ENCODE assay signal across 14 cellular contexts in genomic region chr2:3348771-3349170, GRCh38. TPM values are rescaled to one million over a fixed set of nuclear protein-coding genes. Genes with fewer than 3 reads are reported as not detected.
DNase-seq lines count a peak whose midpoint lies in the region; ATAC-seq and TF ChIP-seq lines count a peak whose summit lies in the region.
"Had no signal": no experiment of that assay in that cellular context is flagged by ENCODE, and none has a peak within 500 bp of the region (broad histone marks: within the 10 kb centered on the region; RNA-seq: fewer than 3 reads in every experiment).

No MANE protein-coding gene starts in this region.

- DNase-seq in NCI-H187 (lab: John Stamatoyannopoulos, UW) = peak; percentile 42 to 85
- no peak for DNase-seq in NCI-H187 treated with DMSO at 0.1 percent for 48 hours (lab: John Stamatoyannopoulos, UW)
- peak; percentile 88 for DNase-seq in cerebellum (ENCODE audit: low spot score)
- DNase-seq in left lung = no peak
- DNase-seq in upper lobe of right lung = peak; percentile 62
- no peak for DNase-seq in spleen
- no peak for DNase-seq in T-helper 2 cell treated with Interferon-gamma antibody and Interleukin-4, amounts not matched to agents 5 μg/mL and 100 μg/mL, for 36 hours (ENCODE audit: low spot score)
- DNase-seq: 8988T; activated naive CD4-positive, alpha-beta T cell treated with anti-CD3 and anti-CD28 coated beads for 36 hours; HFFc6; SK-N-SH had no signal

- H3K27ac ChIP-seq in left lung = no peak overlapping the region
- H3K27ac ChIP-seq in upper lobe of right lung = no peak overlapping the region
- no peak overlapping the region for H3K27ac ChIP-seq in spleen

- no peaks in the 10 kb centered on the region for H3K9me3 ChIP-seq in left lung
- H3K9me3 ChIP-seq in upper lobe of right lung = no peaks in the 10 kb centered on the region
- peaks cover 0 to 20% (median 7%) of the 10 kb centered on the region in 8 donors for H3K9me3 ChIP-seq in spleen
- H3K9me3 ChIP-seq: SK-N-SH had no signal

- TF ChIP-seq CTCF in left lung (IDR thresholded peaks at IDR 0.05) = no peak
- no peak for TF ChIP-seq CTCF in upper lobe of right lung (IDR thresholded peaks at IDR 0.05)
- TF ChIP-seq CTCF in spleen (IDR thresholded peaks at IDR 0.05 in 8 of 11, conservative IDR thresholded peaks at IDR 0.05 in 3 of 11) = no peak

- 95 to 100% (median 96%) methylated on average over 2 to 13 of the region's 13 CpGs for WGBS in spleen, 5 donors

- H3K27me3 ChIP-seq in left lung = no peaks in the 10 kb centered on the region
- no peaks in the 10 kb centered on the region for H3K27me3 ChIP-seq in upper lobe of right lung
- H3K27me3 ChIP-seq in spleen (replicated peaks in 1 of 7) = no peaks in the 10 kb centered on the region

- no peak overlapping the region for H3K27ac Mint-ChIP-seq in T-helper 2 cell treated with Interferon-gamma antibody and Interleukin-4, amounts not matched to agents 5 μg/mL and 100 μg/mL, for 36 hours
- H3K27ac Mint-ChIP-seq: activated naive CD4-positive, alpha-beta T cell treated with anti-CD3 and anti-CD28 coated beads for 36 hours; HFFc6; stimulated activated naive CD8-positive, alpha-beta T cell treated with anti-CD3 and anti-CD28 coated beads, Interleukin-15, Interleukin-2, amounts not matched to agents 100 ng/mL and 50 ng/mL, for 24 hours had no signal

- peaks cover 51% of the 10 kb centered on the region for H3K36me3 Mint-ChIP-seq in T-helper 2 cell treated with Interferon-gamma antibody and Interleukin-4, amounts not matched to agents 5 μg/mL and 100 μg/mL, for 36 hours (ENCODE audit: low read depth)

- intact Hi-C loops in left lung (cut with DNase I) = no loop called here
- intact Hi-C loops in upper lobe of right lung (cut with DNase I) = no loop called here
- intact Hi-C loops in spleen (cut with DNase I; ENCODE audit: low total_unique reads) = no loop called here

- no peak for TF ChIP-seq POLR2A in spleen (IDR thresholded peaks at IDR 0.05)

- H3K27me3 Mint-ChIP-seq in T-helper 2 cell treated with Interferon-gamma antibody and Interleukin-4, amounts not matched to agents 5 μg/mL and 100 μg/mL, for 36 hours (ENCODE audit: low read depth) = no peaks in the 10 kb centered on the region
- H3K27me3 Mint-ChIP-seq: natural killer cell treated with Interleukin-12 subunit alpha and Interleukin-12 subunit beta and Interleukin-15 and Interleukin-18, amount 100 ng/mL, for 72 hours; stimulated activated naive CD8-positive, alpha-beta T cell treated with anti-CD3 and anti-CD28 coated beads, Interleukin-15, Interleukin-2, amounts not matched to agents 100 ng/mL and 50 ng/mL, for 24 hours had no signal

- ATAC-seq in left lung (peak; percentile 92), upper lobe of right lung (peak; percentile 33), GM19455 (IDR thresholded peaks at IDR 0.05; ENCODE audit: unreplicated experiment) (no peak)
- ATAC-seq: natural killer cell treated with Interleukin-12 subunit alpha and Interleukin-12 subunit beta and Interleukin-15 and Interleukin-18, amount 100 ng/mL, for 72 hours had no signal

- H3K4me3 ChIP-seq in left lung = no peak overlapping the region
- no peak overlapping the region for H3K4me3 ChIP-seq in upper lobe of right lung
- H3K4me3 ChIP-seq in spleen = no peak overlapping the region

- H3K36me3 ChIP-seq in left lung (peaks cover 0 to 55% of the 10 kb centered on the region in 2 donors), upper lobe of right lung (peaks cover 14% of the 10 kb centered on the region), spleen (peaks cover 0 to 95% (median 23%) of the 10 kb centered on the region in 6 donors)

- H3K4me1 Mint-ChIP-seq in T-helper 2 cell treated with Interferon-gamma antibody and Interleukin-4, amounts not matched to agents 5 μg/mL and 100 μg/mL, for 36 hours (ENCODE audit: low read depth) = no peaks in the 10 kb centered on the region

- no peak overlapping the region for H3K4me3 Mint-ChIP-seq in T-helper 2 cell treated with Interferon-gamma antibody and Interleukin-4, amounts not matched to agents 5 μg/mL and 100 μg/mL, for 36 hours
- H3K4me3 Mint-ChIP-seq: activated naive CD4-positive, alpha-beta T cell treated with anti-CD3 and anti-CD28 coated beads for 36 hours; HFFc6; natural killer cell treated with Interleukin-12 subunit alpha and Interleukin-12 subunit beta and Interleukin-15 and Interleukin-18, amount 100 ng/mL, for 72 hours; stimulated activated naive CD8-positive, alpha-beta T cell treated with anti-CD3 and anti-CD28 coated beads, Interleukin-15, Interleukin-2, amounts not matched to agents 100 ng/mL and 50 ng/mL, for 24 hours had no signal

- peaks cover 24% of the 10 kb centered on the region for H3K9me3 Mint-ChIP-seq in T-helper 2 cell treated with Interferon-gamma antibody and Interleukin-4, amounts not matched to agents 5 μg/mL and 100 μg/mL, for 36 hours
- H3K9me3 Mint-ChIP-seq: HFFc6 had no signal

- no peaks in the 10 kb centered on the region for H3K4me1 ChIP-seq in left lung
- H3K4me1 ChIP-seq in upper lobe of right lung = no peaks in the 10 kb centered on the region
- H3K4me1 ChIP-seq in spleen = no peaks in the 10 kb centered on the region

RNA-seq across cellular contexts. Expression of gene EIPR1, which starts 28.8 kb away (rescaled TPM):
- total RNA-seq in cerebellum (32.0 TPM), left lung (10 to 100 TPM; 18.2 to 22.3 TPM), upper lobe of right lung (16.6 TPM), spleen (10 to 100 TPM; 16.1 to 60.1 (median 35.6) TPM)
- polyA plus RNA-seq in spleen = 10 to 100 TPM; 17.0 to 25.7 (median 23.4) TPM

RNA-seq across cellular contexts. Expression of gene TRAPPC12, which starts 30.7 kb away (rescaled TPM):
- 91.9 TPM for total RNA-seq in cerebellum
- total RNA-seq in left lung = 10 to 100 TPM; 83.0 to 99.4 TPM
- total RNA-seq in upper lobe of right lung = 89.8 TPM
- total RNA-seq in spleen = 100 to 1,000 TPM in 3 of 7 donors, 10 to 100 TPM in 4; 70.2 to 132 (median 97.3) TPM
- 100 to 1,000 TPM in 1 of 3 donors, 10 to 100 TPM in 2; 72.3 to 111 (median 76.7) TPM for polyA plus RNA-seq in spleen

Comparison
In these comparisons a context has a peak if more than half of its experiments do, and no peak if none do; other contexts are left out.
1. DNase-seq: peak in NCI-H187 (2 of 2), cerebellum (single experiment) and upper lobe of right lung (single experiment); none in NCI-H187 treated with DMSO at 0.1 percent for 48 hours (single experiment), left lung (0 of 2), spleen (single experiment) and T-helper 2 cell treated with Interferon-gamma antibody and Interleukin-4, amounts not matched to agents 5 μg/mL and 100 μg/mL, for 36 hours (single experiment).